In the genomic region with DNA sequence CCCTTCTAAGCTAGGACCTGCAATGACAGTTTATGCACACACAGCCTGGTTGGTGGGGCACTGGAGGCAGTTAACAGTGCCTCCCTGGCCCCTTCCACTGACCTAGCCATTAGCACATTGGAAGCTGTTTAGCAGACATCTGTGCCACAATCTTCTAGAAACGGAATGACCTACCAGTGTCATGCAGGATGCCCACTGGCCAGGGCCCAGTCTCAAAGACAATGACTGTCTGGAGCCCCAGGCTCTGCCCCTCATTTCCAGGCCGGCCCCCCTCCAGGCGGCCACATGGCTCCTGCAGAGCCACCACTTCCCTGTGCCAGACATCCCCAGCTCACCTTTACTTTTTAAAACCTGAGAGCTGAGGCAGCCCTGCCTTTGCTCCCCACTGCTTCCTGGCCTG, we compare ENCODE assay signal across 22 cellular contexts.
"Had no signal": no experiment of that assay in that cellular context is flagged by ENCODE, and none has a peak within 500 bp of the region (broad histone marks: within the 10 kb centered on the region; RNA-seq: fewer than 3 reads in every experiment).

No MANE protein-coding gene starts in this region.

- H3K36me3 Mint-ChIP-seq: immature natural killer cell; naive thymus-derived CD8-positive, alpha-beta T cell; stimulated activated memory B cell treated with anti-CD40 and anti-IgM and Interleukin-4, amounts not matched to agents 10 μg/mL and 1 μg/mL and 100 μg/mL, for 72 hours; type B pancreatic cell had no signal

- H3K27me3 Mint-ChIP-seq: naive thymus-derived CD8-positive, alpha-beta T cell; stimulated activated memory B cell treated with anti-CD40 and anti-IgM and Interleukin-4, amounts not matched to agents 10 μg/mL and 1 μg/mL and 100 μg/mL, for 72 hours; stimulated activated naive CD8-positive, alpha-beta T cell treated with anti-CD3 and anti-CD28 coated beads, Interleukin-15, amount 100 ng/mL, for 72 hours; type B pancreatic cell had no signal

- H3K27ac Mint-ChIP-seq: immature natural killer cell; naive thymus-derived CD8-positive, alpha-beta T cell; progenitor cell of endocrine pancreas; stimulated activated memory B cell treated with anti-CD40 and anti-IgM and Interleukin-4, amounts not matched to agents 10 μg/mL and 1 μg/mL and 100 μg/mL, for 72 hours; type B pancreatic cell had no signal

- H3K9me3 Mint-ChIP-seq: immature natural killer cell; naive thymus-derived CD8-positive, alpha-beta T cell; stimulated activated memory B cell treated with anti-CD40 and anti-IgM and Interleukin-4, amounts not matched to agents 10 μg/mL and 1 μg/mL and 100 μg/mL, for 72 hours; stimulated activated naive CD8-positive, alpha-beta T cell treated with anti-CD3 and anti-CD28 coated beads, Interleukin-15, amount 100 ng/mL, for 72 hours; type B pancreatic cell had no signal

- DNase-seq: hypothalamus; immature natural killer cell; kidney; left colon; left lung; lower lobe of right lung; mammary epithelial cell; mesenchymal stem cell; naive thymus-derived CD8-positive, alpha-beta T cell; ovary; right lobe of liver; stimulated activated CD4-positive, alpha-beta T cell treated with anti-CD3 and anti-CD28 coated beads, Interleukin-1b, Interleukin-23, amount 100 ng/mL, for 48 hours; stimulated activated CD4-positive, alpha-beta T cell treated with anti-CD3 and anti-CD28 coated beads, Interleukin-2, amount 100 ng/mL, for 48 hours; stimulated activated CD4-positive, alpha-beta T cell treated with anti-CD3 and anti-CD28 coated beads, Interleukin-4, amount 100 ng/mL, for 4 hours; stimulated activated CD8-positive, alpha-beta memory T cell treated with anti-CD3 and anti-CD28 coated beads, Interleukin-4, amount 100 ng/mL, for 48 hours; stimulated activated naive CD4-positive, alpha-beta T cell treated with Interleukin-2 at 50 U/mL for 16 hours; stimulated activated naive CD8-positive, alpha-beta T cell treated with anti-CD3 and anti-CD28 coated beads, Interleukin-15, amount 100 ng/mL, for 72 hours; substantia nigra; uterus had no signal

- ATAC-seq: left colon; left lung; lower lobe of right lung; naive thymus-derived CD8-positive, alpha-beta T cell; right lobe of liver; stimulated activated memory B cell treated with anti-CD40 and anti-IgM and Interleukin-4, amounts not matched to agents 10 μg/mL and 1 μg/mL and 100 μg/mL, for 72 hours; stimulated activated naive CD8-positive, alpha-beta T cell treated with anti-CD3 and anti-CD28 coated beads, Interleukin-15, amount 100 ng/mL, for 72 hours had no signal

- H3K4me3 Mint-ChIP-seq: immature natural killer cell; naive thymus-derived CD8-positive, alpha-beta T cell; stimulated activated memory B cell treated with anti-CD40 and anti-IgM and Interleukin-4, amounts not matched to agents 10 μg/mL and 1 μg/mL and 100 μg/mL, for 72 hours; stimulated activated naive CD8-positive, alpha-beta T cell treated with anti-CD3 and anti-CD28 coated beads, Interleukin-15, amount 100 ng/mL, for 72 hours; type B pancreatic cell had no signal
